8 cellular contexts compared by ENCODE assay signal in genomic region chr9:37036237-37037136, GRCh38. TPM values are rescaled to one million over a fixed set of nuclear protein-coding genes. Genes with fewer than 3 reads are reported as not detected.
DNase-seq lines count a peak whose midpoint lies in the region; ATAC-seq and TF ChIP-seq lines count a peak whose summit lies in the region.

No MANE protein-coding gene starts in this region.

- H3K4me2 ChIP-seq in parathyroid adenoma (ENCODE audit: low read length): peak overlapping the region; percentile 88

- H3K9ac ChIP-seq in parathyroid adenoma: no peak overlapping the region

- H3K27me3 ChIP-seq in parathyroid adenoma (ENCODE audit: control insufficient read depth, insufficient read depth, low read length): peaks cover 5% of the 10 kb centered on the region

- peak overlapping the region; percentile 9 for H2AFZ ChIP-seq in parathyroid adenoma

- no peaks in the 10 kb centered on the region for H3K79me2 ChIP-seq in parathyroid adenoma

- no peak overlapping the region for H3K27ac ChIP-seq in parathyroid adenoma

- no peaks in the 10 kb centered on the region for H3K4me1 ChIP-seq in parathyroid adenoma

- H3K4me3 ChIP-seq in AG09309 (ENCODE audit: control insufficient read depth, low read depth, low read length) (peak overlapping the region; percentile 48), parathyroid adenoma (ENCODE audit: low read depth, low read length) (peak overlapping the region; percentile 63)

- H3K27me3 Mint-ChIP-seq in activated T-cell treated with anti-CD3 and anti-CD28 coated beads, Interleukin-2, amount 50 U/mL, for 4 hours (ENCODE audit: low read depth): peaks cover 88% of the 10 kb centered on the region

- peak; percentile 28 for ATAC-seq in GM18909 (IDR thresholded peaks at IDR 0.05; ENCODE audit: poor library complexity, unreplicated experiment)
- peak; percentile 75 to 76 for ATAC-seq in activated T-cell treated with anti-CD3 and anti-CD28 coated beads, Interleukin-2, amount 50 U/mL, for 4 hours

- H3K36me3 ChIP-seq in parathyroid adenoma (ENCODE audit: control insufficient read depth, insufficient read depth, low read length): no peaks in the 10 kb centered on the region

- peaks cover 7% of the 10 kb centered on the region for H3K36me3 Mint-ChIP-seq in activated T-cell treated with anti-CD3 and anti-CD28 coated beads, Interleukin-2, amount 50 U/mL, for 4 hours (ENCODE audit: insufficient read depth)

- H3K4me1 Mint-ChIP-seq in activated T-cell treated with anti-CD3 and anti-CD28 coated beads, Interleukin-2, amount 50 U/mL, for 4 hours (ENCODE audit: low read depth): peaks cover 36% of the 10 kb centered on the region

- TF ChIP-seq CTCF in AG09309 (IDR thresholded peaks at IDR 0.05; ENCODE audit: control insufficient read depth, insufficient read depth, low read depth, low read length, missing control alignments): no peak
- TF ChIP-seq CTCF in parathyroid adenoma (IDR thresholded peaks at IDR 0.05): no peak

- DNase-seq in AG09309 (ENCODE audit: low read depth): no peak
- peak; percentile 86 for DNase-seq in NCI-H146 (lab: John Stamatoyannopoulos, UW)
- DNase-seq in activated T-cell treated with anti-CD3 and anti-CD28 coated beads, Interleukin-2, amount 50 U/mL, for 4 hours: peak; percentile 38
- peak; percentile 63 for DNase-seq in germinal center (ENCODE audit: low spot score)
- DNase-seq in occipital lobe (lab: John Stamatoyannopoulos, UW): no peak
- DNase-seq in NCI-H82 treated with DMSO at 0.1 percent for 48 hours (lab: John Stamatoyannopoulos, UW; ENCODE audit: unreplicated experiment): no peak

- H3K9me3 ChIP-seq in parathyroid adenoma (ENCODE audit: control insufficient read depth, low read length): no peaks in the 10 kb centered on the region

- peak overlapping the region; percentile 86 for H3K4me3 Mint-ChIP-seq in activated T-cell treated with anti-CD3 and anti-CD28 coated beads, Interleukin-2, amount 50 U/mL, for 4 hours

- no peaks in the 10 kb centered on the region for H3K9me3 Mint-ChIP-seq in activated T-cell treated with anti-CD3 and anti-CD28 coated beads, Interleukin-2, amount 50 U/mL, for 4 hours

RNA-seq across cellular contexts. Expression of gene PAX5, which starts 2.4 kb away (rescaled TPM):
- 1 to 10 TPM; 1.2 to 8.6 (median 1.7) TPM for total RNA-seq in activated T-cell treated with anti-CD3 and anti-CD28 coated beads, Interleukin-2, amount 50 U/mL, for 4 hours
- total RNA-seq in occipital lobe: not detected

Comparison
In these comparisons a context has a peak if more than half of its experiments do, and no peak if none do; other contexts are left out.
1. DNase-seq: peak in NCI-H146 (single experiment), activated T-cell treated with anti-CD3 and anti-CD28 coated beads, Interleukin-2, amount 50 U/mL, for 4 hours (single experiment) and germinal center (single experiment); none in AG09309 (single experiment), occipital lobe (single experiment) and NCI-H82 treated with DMSO at 0.1 percent for 48 hours (single experiment).